ENCODE assay signal across 27 cellular contexts in genomic region chr1:36583980-36584805, GRCh38.
"Had no signal": no experiment of that assay in that cellular context is flagged by ENCODE, and none has a peak within 500 bp of the region (broad histone marks: within the 10 kb centered on the region; RNA-seq: fewer than 3 reads in every experiment).

No MANE protein-coding gene starts in this region.

- H3K4me1 Mint-ChIP-seq: activated CD4-positive, alpha-beta memory T cell treated with anti-CD3 and anti-CD28 coated beads, Interleukin-2, amount 10 ng/mL, durations not matched to agents 7 days and 5 days; activated CD4-positive, alpha-beta T cell treated with anti-CD3 and anti-CD28 coated beads, Interleukin-2, amount 10 ng/mL, durations not matched to agents 7 days and 5 days; activated naive CD4-positive, alpha-beta T cell treated with anti-CD3 and anti-CD28 coated beads, Interleukin-2, amount 50 U/mL, for 24 hours; activated naive CD8-positive, alpha-beta T cell treated with anti-CD3 and anti-CD28 coated beads, Interleukin-2, amount 50 U/mL, for 24 hours had no signal

- H3K36me3 ChIP-seq: breast epithelium, esophagus squamous epithelium, left lung, pancreas, prostate gland, suprapubic skin, tibial artery, upper lobe of right lung had no signal

- H3K4me1 ChIP-seq: breast epithelium, left lung, pancreas, prostate gland, tibial artery, upper lobe of right lung had no signal

- H3K27ac Mint-ChIP-seq: activated CD4-positive, alpha-beta memory T cell treated with anti-CD3 and anti-CD28 coated beads, Interleukin-2, amount 10 ng/mL, durations not matched to agents 7 days and 5 days; activated CD4-positive, alpha-beta T cell treated with anti-CD3 and anti-CD28 coated beads, Interleukin-2, amount 10 ng/mL, durations not matched to agents 7 days and 5 days; activated naive CD4-positive, alpha-beta T cell treated with anti-CD3 and anti-CD28 coated beads, Interleukin-2, amount 50 U/mL, for 24 hours; activated naive CD8-positive, alpha-beta T cell treated with anti-CD3 and anti-CD28 coated beads, Interleukin-2, amount 50 U/mL, for 24 hours; activated T-helper 2 cell treated with anti-CD3 and anti-CD28 coated beads, Interferon-gamma antibody, Interleukin-2, Interleukin-4, amounts not matched to agents 10 μg/mL and 5 μg/mL and 100 μg/mL, durations not matched to agents 14 hours and 24 hours and 36 hours; natural killer cell; T-helper 1 cell treated with Interleukin-12 subunit alpha and Interleukin-12 subunit beta and Interleukin-4 antibody, amounts not matched to agents 30 μg/mL and 1 μg/mL, for 36 hours had no signal

- H3K27ac ChIP-seq: breast epithelium, epithelial cell of prostate, esophagus squamous epithelium, left lung, pancreas, prostate gland, suprapubic skin, tibial artery, upper lobe of right lung had no signal

- H3K9me3 Mint-ChIP-seq: activated CD4-positive, alpha-beta memory T cell treated with anti-CD3 and anti-CD28 coated beads, Interleukin-2, amount 10 ng/mL, durations not matched to agents 7 days and 5 days; activated CD4-positive, alpha-beta T cell treated with anti-CD3 and anti-CD28 coated beads, Interleukin-2, amount 10 ng/mL, durations not matched to agents 7 days and 5 days; activated naive CD4-positive, alpha-beta T cell treated with anti-CD3 and anti-CD28 coated beads, Interleukin-2, amount 50 U/mL, for 24 hours; activated naive CD8-positive, alpha-beta T cell treated with anti-CD3 and anti-CD28 coated beads, Interleukin-2, amount 50 U/mL, for 24 hours; activated T-cell treated with anti-CD3 and anti-CD28 coated beads, Interleukin-2, amount 50 U/mL, for 4 hours; activated T-helper 2 cell treated with anti-CD3 and anti-CD28 coated beads, Interferon-gamma antibody, Interleukin-2, Interleukin-4, amounts not matched to agents 10 μg/mL and 5 μg/mL and 100 μg/mL, durations not matched to agents 14 hours and 24 hours and 36 hours; natural killer cell; T-helper 1 cell treated with Interleukin-12 subunit alpha and Interleukin-12 subunit beta and Interleukin-4 antibody, amounts not matched to agents 30 μg/mL and 1 μg/mL, for 36 hours had no signal

- H3K4me3 ChIP-seq: breast epithelium, esophagus squamous epithelium, left lung, lung, pancreas, prostate gland, smooth muscle cell, suprapubic skin, tibial artery, upper lobe of right lung had no signal

- H3K36me3 Mint-ChIP-seq: activated naive CD4-positive, alpha-beta T cell treated with anti-CD3 and anti-CD28 coated beads, Interleukin-2, amount 50 U/mL, for 24 hours; natural killer cell had no signal

- H3K4me3 Mint-ChIP-seq: activated CD4-positive, alpha-beta memory T cell treated with anti-CD3 and anti-CD28 coated beads, Interleukin-2, amount 10 ng/mL, durations not matched to agents 7 days and 5 days; activated CD4-positive, alpha-beta T cell treated with anti-CD3 and anti-CD28 coated beads, Interleukin-2, amount 10 ng/mL, durations not matched to agents 7 days and 5 days; activated naive CD4-positive, alpha-beta T cell treated with anti-CD3 and anti-CD28 coated beads, Interleukin-2, amount 50 U/mL, for 24 hours; activated naive CD8-positive, alpha-beta T cell treated with anti-CD3 and anti-CD28 coated beads, Interleukin-2, amount 50 U/mL, for 24 hours; activated T-cell treated with anti-CD3 and anti-CD28 coated beads, Interleukin-2, amount 50 U/mL, for 4 hours; natural killer cell; T-helper 1 cell treated with Interleukin-12 subunit alpha and Interleukin-12 subunit beta and Interleukin-4 antibody, amounts not matched to agents 30 μg/mL and 1 μg/mL, for 36 hours had no signal

- ATAC-seq: activated naive CD8-positive, alpha-beta T cell treated with anti-CD3 and anti-CD28 coated beads, Interleukin-2, amount 50 U/mL, for 24 hours; activated T-cell treated with anti-CD3 and anti-CD28 coated beads, Interleukin-2, amount 50 U/mL, for 4 hours; left lung; natural killer cell; pancreas; upper lobe of right lung had no signal

- H3K9me3 ChIP-seq: breast epithelium, esophagus squamous epithelium, left lung, pancreas, prostate gland, suprapubic skin, tibial artery, upper lobe of right lung had no signal

- DNase-seq: activated CD4-positive, alpha-beta memory T cell treated with anti-CD3 and anti-CD28 coated beads, Interleukin-2, amount 10 ng/mL, durations not matched to agents 7 days and 5 days; activated CD4-positive, alpha-beta T cell treated with anti-CD3 and anti-CD28 coated beads for 1 hour; activated CD4-positive, alpha-beta T cell treated with anti-CD3 and anti-CD28 coated beads, Interleukin-2, amount 10 ng/mL, durations not matched to agents 7 days and 5 days; activated CD8-positive, alpha-beta memory T cell treated with anti-CD3 and anti-CD28 coated beads, Interleukin-2, amount 50 U/mL, for 48 hours; activated naive CD8-positive, alpha-beta T cell treated with anti-CD3 and anti-CD28 coated beads, Interleukin-2, amount 50 U/mL, for 24 hours; activated T-cell treated with anti-CD3 and anti-CD28 coated beads, Interleukin-2, amount 50 U/mL, for 4 hours; effector CD8-positive, alpha-beta T cell; esophagus squamous epithelium; foreskin melanocyte; left lung; mesendoderm; natural killer cell; pancreas; stimulated activated CD4-positive, alpha-beta T cell treated with anti-CD3 and anti-CD28 coated beads, Interleukin-2, amount 100 ng/mL, for 24 hours; stimulated activated naive CD4-positive, alpha-beta T cell; T1000; tibial artery; upper lobe of right lung had no signal
